16 cellular contexts compared by ENCODE assay signal in genomic region chr2:85814802-85815550, GRCh38.
DNase-seq lines count a peak whose midpoint lies in the region; ATAC-seq, FAIRE-seq and TF ChIP-seq lines count a peak whose summit lies in the region.
"Had no signal": no experiment of that assay in that cellular context is flagged by ENCODE, and none has a peak within 500 bp of the region (broad histone marks: within the 10 kb centered on the region; RNA-seq: fewer than 3 reads in every experiment).

No MANE protein-coding gene starts in this region.

- H4K91ac ChIP-seq in neuronal stem cell (ENCODE audit: low read depth, low read length, poor library complexity), result no peak overlapping the region

- no peak for TF ChIP-seq EP300 in A549 (IDR thresholded peaks at IDR 0.05)

- H3K4ac ChIP-seq in neuronal stem cell (ENCODE audit: low read length), result no peak overlapping the region

- H2BK15ac ChIP-seq in neuronal stem cell (ENCODE audit: low read length), result no peak overlapping the region

- TF ChIP-seq RAD21 in A549 (conservative IDR thresholded peaks at IDR 0.05 in 1 of 2, IDR thresholded peaks at IDR 0.05 in 1 of 2), result no peak

- no peak for FAIRE-seq in A549 (lab: Jason Lieb, UNC)

- H4K20me1 ChIP-seq in mammary epithelial cell (ENCODE audit: insufficient read depth, low read length), result no peaks in the 10 kb centered on the region
- H4K20me1 ChIP-seq: BLaER1 treated with 17β-estradiol and CSF1 and Interleukin-3, amounts not matched to agents 10 nM and 100 nM had no signal

- dilution Hi-C loops in mammary epithelial cell (cut with HindIII; ENCODE audit: low sequenced_read_pairs), result no loop called here

- in situ Hi-C loops in mammary epithelial cell (cut with MboI; ENCODE audit: low sequenced_read_pairs in 2 of 2), result loop anchor here (5.0 kb wide), 3 partner anchors 73 to 178 kb away; no protein-coding TSS in a partner anchor

- no peaks in the 10 kb centered on the region for H3K27me3 ChIP-seq in neuronal stem cell (ENCODE audit: control insufficient read depth in 3 of 3, insufficient read depth in 3 of 3, low read depth in 1 of 3, low read length in 3 of 3)
- no peaks in the 10 kb centered on the region for H3K27me3 ChIP-seq in mammary epithelial cell (ENCODE audit: insufficient read depth, low read length)

- no peaks in the 10 kb centered on the region for H3K79me1 ChIP-seq in neuronal stem cell (ENCODE audit: low read depth, low read length)

- H3K27ac Mint-ChIP-seq in activated CD4-positive, alpha-beta memory T cell treated with anti-CD3 and anti-CD28 coated beads, Interleukin-2, amount 10 ng/mL, durations not matched to agents 7 days and 5 days, result no peak overlapping the region
- no peak overlapping the region for H3K27ac Mint-ChIP-seq in activated CD4-positive, alpha-beta memory T cell treated with anti-CD3 and anti-CD28 coated beads for 36 hours
- H3K27ac Mint-ChIP-seq: GM23338 had no signal

- no peak overlapping the region for H2BK12ac ChIP-seq in neuronal stem cell (ENCODE audit: low read length)

- peak overlapping the region; percentile 21 to 37; a peak in 3 of 6 replicates for H3K27ac ChIP-seq in A549
- H3K27ac ChIP-seq in caudate nucleus (ENCODE audit: low read depth, low read length), result peak overlapping the region; percentile 28
- no peak overlapping the region for H3K27ac ChIP-seq in neuronal stem cell (replicated peaks; ENCODE audit: low read length)
- H3K27ac ChIP-seq in mammary epithelial cell (ENCODE audit: insufficient read depth, low read depth, low read length), result no peak overlapping the region
- H3K27ac ChIP-seq: 22Rv1; BLaER1 treated with 17β-estradiol and CSF1 and Interleukin-3, amounts not matched to agents 10 nM and 100 nM had no signal

- no peaks in the 10 kb centered on the region for H3K36me3 Mint-ChIP-seq in activated CD4-positive, alpha-beta memory T cell treated with anti-CD3 and anti-CD28 coated beads, Interleukin-2, amount 10 ng/mL, durations not matched to agents 7 days and 5 days (ENCODE audit: low read depth)
- H3K36me3 Mint-ChIP-seq in activated CD4-positive, alpha-beta memory T cell treated with anti-CD3 and anti-CD28 coated beads for 36 hours, result no peaks in the 10 kb centered on the region
- H3K36me3 Mint-ChIP-seq: CD4-positive, alpha-beta memory T cell; IgD-negative memory B cell had no signal

- H3K36me3 ChIP-seq in neuronal stem cell (replicated peaks in 1 of 2; ENCODE audit: control insufficient read depth in 2 of 2, insufficient read depth in 2 of 2, low read length in 2 of 2) (no peaks in the 10 kb centered on the region), mammary epithelial cell (ENCODE audit: insufficient read depth, low read length) (no peaks in the 10 kb centered on the region)
- H3K36me3 ChIP-seq: BLaER1 treated with 17β-estradiol and CSF1 and Interleukin-3, amounts not matched to agents 10 nM and 100 nM; HAP-1 had no signal

- H3K4me3 Mint-ChIP-seq in activated CD4-positive, alpha-beta memory T cell treated with anti-CD3 and anti-CD28 coated beads, Interleukin-2, amount 10 ng/mL, durations not matched to agents 7 days and 5 days, result no peak overlapping the region
- H3K4me3 Mint-ChIP-seq in activated CD4-positive, alpha-beta memory T cell treated with anti-CD3 and anti-CD28 coated beads for 36 hours, result no peak overlapping the region
- H3K4me3 Mint-ChIP-seq: CD4-positive, alpha-beta memory T cell; GM23338; IgD-negative memory B cell had no signal

- no peaks in the 10 kb centered on the region for H3K4me1 Mint-ChIP-seq in activated CD4-positive, alpha-beta memory T cell treated with anti-CD3 and anti-CD28 coated beads, Interleukin-2, amount 10 ng/mL, durations not matched to agents 7 days and 5 days
- H3K4me1 Mint-ChIP-seq in activated CD4-positive, alpha-beta memory T cell treated with anti-CD3 and anti-CD28 coated beads for 36 hours (ENCODE audit: low read depth), result no peaks in the 10 kb centered on the region

- H3K27me3 Mint-ChIP-seq in activated CD4-positive, alpha-beta memory T cell treated with anti-CD3 and anti-CD28 coated beads, Interleukin-2, amount 10 ng/mL, durations not matched to agents 7 days and 5 days, result peaks cover 35% of the 10 kb centered on the region
- peaks cover 12% of the 10 kb centered on the region for H3K27me3 Mint-ChIP-seq in activated CD4-positive, alpha-beta memory T cell treated with anti-CD3 and anti-CD28 coated beads for 36 hours

- TF ChIP-seq POLR2A in A549 (IDR thresholded peaks at IDR 0.05; ENCODE audit: low read length), result no peak

- POLR2A ChIA-PET in activated CD4-positive, alpha-beta memory T cell treated with anti-CD3 and anti-CD28 coated beads, Interleukin-2, amount 10 ng/mL, durations not matched to agents 7 days and 5 days (lab: Charles Lee), result no interaction called here
- POLR2A ChIA-PET in activated CD4-positive, alpha-beta memory T cell treated with anti-CD3 and anti-CD28 coated beads for 36 hours (lab: Charles Lee), result no interaction called here
- POLR2A ChIA-PET in A549 (lab: Yijun Ruan, JAX), result no interaction called here

- CTCF ChIA-PET in activated CD4-positive, alpha-beta memory T cell treated with anti-CD3 and anti-CD28 coated beads, Interleukin-2, amount 10 ng/mL, durations not matched to agents 7 days and 5 days (lab: Charles Lee), result interaction anchor here (0.6 to 5.9 kb wide), 21 partner anchors 9 to 1420 kb away, joined by 3 to 60 read pairs (median 5); partner anchors contain the start of gene ATOH8
- CTCF ChIA-PET in activated CD4-positive, alpha-beta memory T cell treated with anti-CD3 and anti-CD28 coated beads for 36 hours (lab: Charles Lee), result interaction anchor here (0.6 to 6.5 kb wide), 32 partner anchors 11 to 394 kb away, joined by 3 to 107 read pairs (median 6); partner anchors contain the start of gene ATOH8
- CTCF ChIA-PET in A549 (lab: Yijun Ruan, JAX) (interaction anchor here (0.9 to 35.1 kb wide), 50 partner anchors 11 to 658 kb away, joined by 3 to 1675 read pairs (median 6); partner anchors contain the start of genes ATOH8, GNLY and ST3GAL5), mammary epithelial cell (lab: Charles Lee; ENCODE audit: low non-redundant PET) (interaction anchor here (0.5 to 1.0 kb wide), 5 partner anchors 29 to 90 kb away, joined by 3 to 12 read pairs (median 5); no protein-coding TSS in a partner anchor)

- H3K4me3 ChIP-seq in A549 (no peak overlapping the region), neuronal stem cell (ENCODE audit: low read length in 2 of 2) (no peak overlapping the region), mammary epithelial cell (replicated peaks in 1 of 3; ENCODE audit: insufficient read depth in 1 of 3, low read depth in 2 of 3, low read length in 3 of 3) (no peak overlapping the region)
- H3K4me3 ChIP-seq: BLaER1 treated with 17β-estradiol and CSF1 and Interleukin-3, amounts not matched to agents 10 nM and 100 nM; GM23338; HAP-1 had no signal

- 57% methylated on average over 9 of the region's 10 CpGs for WGBS in A549 (ENCODE audit: missing lambda C conversion rate)
- no CpG with 5 or more reads among the region's 10 CpGs for WGBS in neuronal stem cell (ENCODE audit: extremely low coverage in 2 of 2, insufficient read length in 2 of 2, insufficient replicate concordance in 1 of 2), 2 donors
- whole genome bisulfite sequencing in mammary epithelial cell (ENCODE audit: low coverage, missing lambda C conversion rate), result 26% methylated on average over 9 of the region's 10 CpGs

- TF ChIP-seq CTCF in A549 (IDR thresholded peaks at IDR 0.05), result no peak
- TF ChIP-seq CTCF in mammary epithelial cell (conservative IDR thresholded peaks at IDR 0.05 in 1 of 2, IDR thresholded peaks at IDR 0.05 in 1 of 2; ENCODE audit: extremely low read depth in 1 of 2, insufficient read depth in 1 of 2, low read depth in 1 of 2, low read length in 2 of 2), result no peak

- ATAC-seq in A549, result peak; percentile 25 to 28; a peak in 3 of 6 replicates
- ATAC-seq in HG02759 (IDR thresholded peaks at IDR 0.05; ENCODE audit: unreplicated experiment), result no peak
- ATAC-seq in GM21619 (IDR thresholded peaks at IDR 0.05; ENCODE audit: unreplicated experiment), result no peak

- no peak overlapping the region for H4K8ac ChIP-seq in neuronal stem cell (ENCODE audit: low read depth, low read length)

- H3K18ac ChIP-seq in neuronal stem cell (ENCODE audit: low read length), result peak overlapping the region; percentile 5

- H3K4me1 ChIP-seq in A549, result peaks cover 24% of the 10 kb centered on the region
- H3K4me1 ChIP-seq in neuronal stem cell (ENCODE audit: control insufficient read depth in 2 of 2, insufficient read depth in 1 of 2, low read depth in 1 of 2, low read length in 2 of 2), result peaks cover 0 to 3% of the 10 kb centered on the region in 2 donors
- H3K4me1 ChIP-seq in mammary epithelial cell (ENCODE audit: insufficient read depth, low read length), result no peaks in the 10 kb centered on the region
- H3K4me1 ChIP-seq: Caco-2, HAP-1 had no signal

- H2AK5ac ChIP-seq in neuronal stem cell (ENCODE audit: low read depth, low read length), result no peak overlapping the region

- intact Hi-C loops in activated CD4-positive, alpha-beta memory T cell treated with anti-CD3 and anti-CD28 coated beads for 36 hours (cut with micrococcal nuclease), result loop anchor here (1.0 kb wide), 2 partner anchors 65 to 86 kb away; no protein-coding TSS in a partner anchor
- intact Hi-C loops in mammary epithelial cell (cut with micrococcal nuclease), result loop anchor here (1.0 to 5.0 kb wide), 5 partner anchors 43 to 178 kb away; no protein-coding TSS in a partner anchor

- H3K9ac ChIP-seq in neuronal stem cell (ENCODE audit: low read depth, low read length, poor library complexity) (no peak overlapping the region), mammary epithelial cell (ENCODE audit: insufficient read depth, low read length) (no peak overlapping the region)
- H3K9ac ChIP-seq: BLaER1 treated with 17β-estradiol and CSF1 and Interleukin-3, amounts not matched to agents 10 nM and 100 nM had no signal

- H2BK5ac ChIP-seq in neuronal stem cell (ENCODE audit: low read length), result no peak overlapping the region

- BruUV-seq in mammary epithelial cell (replicated peaks; lab: Mats Ljungman, UMichigan), result no TSS peak

- H2AFZ ChIP-seq in neuronal stem cell (ENCODE audit: low read length), result no peak overlapping the region
- H2AFZ ChIP-seq in mammary epithelial cell (ENCODE audit: low read depth, low read length), result no peak overlapping the region
- H2AFZ ChIP-seq: GM23338 had no signal

- peak; percentile 5 for DNase-seq in activated CD4-positive, alpha-beta memory T cell treated with anti-CD3 and anti-CD28 coated beads, Interleukin-2, amount 10 ng/mL, durations not matched to agents 7 days and 5 days
- no peak for DNase-seq in activated CD4-positive, alpha-beta memory T cell treated with anti-CD3 and anti-CD28 coated beads for 36 hours
- no peak for DNase-seq in A549 (ENCODE audit: low read depth in 1 of 2, low spot score in 1 of 2)
- DNase-seq in caudate nucleus (lab: John Stamatoyannopoulos, UW), result no peak
- DNase-seq in neuronal stem cell (ENCODE audit: low spot score), result no peak
- no peak for DNase-seq in mammary epithelial cell
- DNase-seq: SIG-M5 had no signal

- H3K23ac ChIP-seq in neuronal stem cell (ENCODE audit: low read depth, low read length, poor library complexity), result no peak overlapping the region

- no peak overlapping the region for H3K14ac ChIP-seq in neuronal stem cell (ENCODE audit: low read length)

- H3K4me2 ChIP-seq in A549 (no peak overlapping the region), neuronal stem cell (ENCODE audit: insufficient read depth, low read length, poor library complexity, severe bottlenecking) (no peak overlapping the region), mammary epithelial cell (ENCODE audit: insufficient read depth, low read depth, low read length) (no peak overlapping the region)
- H3K4me2 ChIP-seq: BLaER1 treated with 17β-estradiol and CSF1 and Interleukin-3, amounts not matched to agents 10 nM and 100 nM; GM23338 had no signal

- no peaks in the 10 kb centered on the region for H3K9me3 Mint-ChIP-seq in activated CD4-positive, alpha-beta memory T cell treated with anti-CD3 and anti-CD28 coated beads, Interleukin-2, amount 10 ng/mL, durations not matched to agents 7 days and 5 days
- no peaks in the 10 kb centered on the region for H3K9me3 Mint-ChIP-seq in activated CD4-positive, alpha-beta memory T cell treated with anti-CD3 and anti-CD28 coated beads for 36 hours
- H3K9me3 Mint-ChIP-seq: CD4-positive, alpha-beta memory T cell; GM23338 had no signal

- no peak overlapping the region for H2BK120ac ChIP-seq in neuronal stem cell (ENCODE audit: low read depth, low read length)

- no peaks in the 10 kb centered on the region for H3K79me2 ChIP-seq in mammary epithelial cell (ENCODE audit: insufficient read depth, low read length)

- H3K9me3 ChIP-seq in A549, result no peaks in the 10 kb centered on the region
- H3K9me3 ChIP-seq in neuronal stem cell (replicated peaks in 1 of 2; ENCODE audit: control insufficient read depth in 2 of 2, insufficient read depth in 1 of 2, low read depth in 1 of 2, low read length in 2 of 2), result no peaks in the 10 kb centered on the region
- no peaks in the 10 kb centered on the region for H3K9me3 ChIP-seq in mammary epithelial cell (replicated peaks; ENCODE audit: insufficient read depth, low read length)
- H3K9me3 ChIP-seq: BLaER1 treated with 17β-estradiol and CSF1 and Interleukin-3, amounts not matched to agents 10 nM and 100 nM; Caco-2; HAP-1 had no signal

Comparison
In these comparisons a context has a peak if more than half of its experiments do, and no peak if none do; other contexts are left out.
1. ATAC-seq: peak in A549 (2 of 2); none in HG02759 (single experiment) and GM21619 (single experiment).
2. H3K27ac ChIP-seq: peak in A549 (2 of 2) and caudate nucleus (single experiment); none in neuronal stem cell (single experiment) and mammary epithelial cell (single experiment).